ENCODE assay signal across 8 cellular contexts in the genomic region with DNA sequence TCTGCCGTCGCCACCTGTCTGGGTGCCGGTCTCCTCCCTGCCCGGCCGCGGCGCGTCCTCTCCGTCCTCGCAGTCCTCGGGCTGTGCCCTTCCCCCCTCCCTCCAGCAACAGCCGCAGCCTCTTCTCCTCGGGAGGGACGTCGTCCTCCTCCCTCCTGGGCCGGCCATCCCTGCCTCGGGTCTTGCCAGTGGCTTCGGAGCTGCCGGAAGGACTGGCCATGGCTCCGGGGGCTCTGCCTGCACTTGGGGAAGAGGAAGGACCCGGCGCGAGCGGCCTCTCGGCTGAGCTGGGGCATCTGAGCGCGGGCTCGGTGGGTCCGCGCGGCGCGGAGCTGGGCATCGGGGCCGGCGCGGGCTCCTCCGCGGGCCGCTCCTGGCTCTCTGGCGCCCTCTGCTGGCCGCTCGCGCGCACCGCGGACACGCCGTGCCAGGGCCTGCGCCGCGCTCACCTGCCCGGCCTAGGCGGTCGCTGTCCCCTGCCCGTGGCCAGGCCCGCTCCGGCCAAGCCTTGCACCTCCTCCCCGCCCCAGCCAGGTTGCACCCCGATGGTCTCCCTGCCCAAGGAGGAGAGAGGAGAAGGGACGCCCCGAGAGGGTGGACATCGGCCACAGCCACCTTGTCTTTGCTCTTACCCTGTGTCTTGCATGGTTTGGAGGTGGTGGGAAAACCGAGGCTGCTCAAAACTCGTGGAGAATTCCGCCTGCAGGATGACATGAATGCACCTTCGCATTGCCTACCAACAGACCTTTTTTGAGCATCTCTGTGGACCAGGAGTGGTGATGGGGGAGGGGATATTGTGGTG.
DNase-seq lines count a peak whose midpoint lies in the region; ATAC-seq and TF ChIP-seq lines count a peak whose summit lies in the region.
"Not testable (repeated sequence)": the region's sequence is repeated elsewhere in the genome, so short reads cannot be mapped to it uniquely, and the experiment has no call there.

No MANE protein-coding gene starts in this region.

- H3K9me3 Mint-ChIP-seq in IgD-negative memory B cell; T-helper 2 cell treated with Interferon-gamma antibody and Interleukin-4, amounts not matched to agents 5 μg/mL and 100 μg/mL, for 36 hours; effector memory CD8-positive, alpha-beta T cell: not testable (repeated sequence)

- not testable (repeated sequence) for H3K9ac ChIP-seq in DND-41 (ENCODE audit: low read depth, low read length)

- H3K79me2 ChIP-seq in DND-41 (ENCODE audit: insufficient read depth, low read length): not testable (repeated sequence)

- H3K27ac ChIP-seq in DND-41 (ENCODE audit: low read length); thoracic aorta: not testable (repeated sequence)

- not testable (repeated sequence) for H3K27ac Mint-ChIP-seq in IgD-negative memory B cell; T-helper 2 cell treated with Interferon-gamma antibody and Interleukin-4, amounts not matched to agents 5 μg/mL and 100 μg/mL, for 36 hours; effector memory CD8-positive, alpha-beta T cell

- peak overlapping the region in 3 of 4 donors; percentile 28 to 90 (median 64) for H3K4me3 Mint-ChIP-seq in IgD-negative memory B cell
- H3K4me3 Mint-ChIP-seq in T-helper 2 cell treated with Interferon-gamma antibody and Interleukin-4, amounts not matched to agents 5 μg/mL and 100 μg/mL, for 36 hours: peak overlapping the region; percentile 46
- H3K4me3 Mint-ChIP-seq in effector memory CD8-positive, alpha-beta T cell: peak overlapping the region in 1 of 2 donors; percentile 62

- not testable (repeated sequence) for H3K4me1 ChIP-seq in DND-41 (ENCODE audit: insufficient read depth, low read length); thoracic aorta (ENCODE audit: control insufficient read depth in 1 of 2, low read depth in 2 of 2)

- not testable (repeated sequence) for H3K36me3 ChIP-seq in DND-41 (ENCODE audit: insufficient read depth, low read length); thoracic aorta

- TF ChIP-seq CTCF in DND-41 (IDR thresholded peaks at IDR 0.05; ENCODE audit: borderline replicate concordance, extremely low read depth, low read length, poor library complexity, severe bottlenecking) (peak; percentile 14), thoracic aorta (IDR thresholded peaks at IDR 0.05) (peak; percentile 68)
- TF ChIP-seq CTCF in retinal pigment epithelial cell (conservative IDR thresholded peaks at IDR 0.05; ENCODE audit: low read depth, low read length): not testable (repeated sequence)

- H3K9me3 ChIP-seq in DND-41 (ENCODE audit: insufficient read depth, low read length, severe bottlenecking); thoracic aorta: not testable (repeated sequence)

- not testable (repeated sequence) for H4K20me1 ChIP-seq in DND-41 (ENCODE audit: insufficient read depth, low read length)

- H3K4me2 ChIP-seq in DND-41 (ENCODE audit: insufficient read depth, low read length): not testable (repeated sequence)

- H3K4me1 Mint-ChIP-seq in IgD-negative memory B cell; T-helper 2 cell treated with Interferon-gamma antibody and Interleukin-4, amounts not matched to agents 5 μg/mL and 100 μg/mL, for 36 hours (ENCODE audit: low read depth); effector memory CD8-positive, alpha-beta T cell (ENCODE audit: low read depth in 2 of 2): not testable (repeated sequence)

- not testable (repeated sequence) for ATAC-seq in DND-41 (ENCODE audit: insufficient read depth, low read depth); effector memory CD8-positive, alpha-beta T cell (replicated peaks); thoracic aorta (ENCODE audit: insufficient number of reproducible peaks, low FRiP score, low read depth)

- H3K27me3 ChIP-seq in DND-41 (ENCODE audit: insufficient read depth, low read length, poor library complexity); thoracic aorta (replicated peaks; ENCODE audit: insufficient read depth): not testable (repeated sequence)

- DNase-seq in DND-41; retinal pigment epithelial cell (ENCODE audit: low read depth); thoracic aorta (ENCODE audit: low spot score): not testable (repeated sequence)
- peak; percentile 23 for DNase-seq in T-helper 2 cell treated with Interferon-gamma antibody and Interleukin-4, amounts not matched to agents 5 μg/mL and 100 μg/mL, for 36 hours (ENCODE audit: low spot score)
- DNase-seq in activated gamma-delta T cell (lab: John Stamatoyannopoulos, UW) (peak; percentile 17), kidney tubule cell (ENCODE audit: low spot score) (peak; percentile 31)
- DNase-seq in effector memory CD8-positive, alpha-beta T cell: peak; percentile 15 to 41 (median 30)

- not testable (repeated sequence) for H3K4me3 ChIP-seq in DND-41 (ENCODE audit: low read depth in 1 of 2, low read length in 2 of 2)
- H3K4me3 ChIP-seq in retinal pigment epithelial cell (ENCODE audit: low read length) (peak overlapping the region; percentile 28), thoracic aorta (peak overlapping the region; percentile 75)

- H3K36me3 Mint-ChIP-seq in IgD-negative memory B cell; T-helper 2 cell treated with Interferon-gamma antibody and Interleukin-4, amounts not matched to agents 5 μg/mL and 100 μg/mL, for 36 hours (ENCODE audit: low read depth); effector memory CD8-positive, alpha-beta T cell (ENCODE audit: insufficient read depth): not testable (repeated sequence)

- not testable (repeated sequence) for H2AFZ ChIP-seq in DND-41 (ENCODE audit: low read depth, low read length)

- H3K27me3 Mint-ChIP-seq in IgD-negative memory B cell: peaks cover 29% of the 10 kb centered on the region
- H3K27me3 Mint-ChIP-seq in T-helper 2 cell treated with Interferon-gamma antibody and Interleukin-4, amounts not matched to agents 5 μg/mL and 100 μg/mL, for 36 hours (ENCODE audit: low read depth): peaks cover 24% of the 10 kb centered on the region
- peaks cover 22 to 23% of the 10 kb centered on the region in 2 donors for H3K27me3 Mint-ChIP-seq in effector memory CD8-positive, alpha-beta T cell
